Comparison of ENCODE assay signal across 14 cellular contexts in genomic region chr1:22296701-22297591, GRCh38.
DNase-seq lines count a peak whose midpoint lies in the region; ATAC-seq lines count a peak whose summit lies in the region.
"Had no signal": no experiment of that assay in that cellular context is flagged by ENCODE, and none has a peak within 500 bp of the region (broad histone marks: within the 10 kb centered on the region; RNA-seq: fewer than 3 reads in every experiment).

No MANE protein-coding gene starts in this region.

- peak; percentile 19 for DNase-seq in GF-D8 (lab: John Stamatoyannopoulos, UW)
- DNase-seq in M059J (ENCODE audit: low read depth), result peak; percentile 23
- DNase-seq in ecto neural progenitor cell (ENCODE audit: low spot score), result peak; percentile 24
- peak; percentile 36 for DNase-seq in posterior vena cava (ENCODE audit: low spot score)
- no peak for DNase-seq in NCI-H1048 (lab: John Stamatoyannopoulos, UW)
- DNase-seq: activated CD4-positive, alpha-beta T cell treated with anti-CD3 and anti-CD28 coated beads for 1 hour; activated T-cell treated with anti-CD3 and anti-CD28 coated beads, Interleukin-2, amount 50 U/mL, for 72 hours; cerebellar nuclear complex; heart right ventricle; NCI-H1694; stimulated activated CD4-positive, alpha-beta T cell treated with anti-CD3 and anti-CD28 coated beads, Interleukin-15, amount 100 ng/mL, for 24 hours had no signal

- ATAC-seq in HG02763 (IDR thresholded peaks at IDR 0.05; ENCODE audit: unreplicated experiment) (no peak), GM21526 (IDR thresholded peaks at IDR 0.05; ENCODE audit: low FRiP score, unreplicated experiment) (no peak)
- ATAC-seq: CD8-positive, alpha-beta T cell; heart right ventricle had no signal

- intact Hi-C loops in posterior vena cava (cut with DNase I), result no loop called here
